In the genomic region with DNA sequence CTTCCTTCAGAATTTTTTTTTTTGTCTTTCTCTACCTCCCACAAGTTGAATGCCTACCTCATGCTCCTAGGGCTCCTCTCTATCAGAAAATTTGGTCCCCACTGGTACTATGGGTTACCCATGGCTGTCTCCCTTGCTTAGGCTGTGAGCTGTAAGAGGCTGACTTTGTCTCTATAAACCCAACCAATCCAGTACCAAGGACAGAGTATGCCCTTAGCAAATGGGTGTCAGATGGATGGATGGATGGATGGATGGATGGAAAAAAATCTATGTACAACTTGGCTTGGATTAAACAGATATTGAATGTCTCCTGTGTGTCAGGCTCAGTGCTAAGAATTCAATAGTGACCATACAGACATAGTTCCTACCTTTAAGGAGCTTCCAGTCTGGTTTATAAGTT, we compare ENCODE assay signal across 1 cellular context.
TF ChIP-seq lines count a peak whose summit lies in the region.

No MANE protein-coding gene starts in this region.

TF ChIP-seq in SK-N-SH treated with all-trans-retinoic acid at 6 μM for 48 hours, 23 proteins besides CTCF, POLR2A, EP300 and RAD21 (continued from another document):
- TF ChIP-seq, protein P1, sequence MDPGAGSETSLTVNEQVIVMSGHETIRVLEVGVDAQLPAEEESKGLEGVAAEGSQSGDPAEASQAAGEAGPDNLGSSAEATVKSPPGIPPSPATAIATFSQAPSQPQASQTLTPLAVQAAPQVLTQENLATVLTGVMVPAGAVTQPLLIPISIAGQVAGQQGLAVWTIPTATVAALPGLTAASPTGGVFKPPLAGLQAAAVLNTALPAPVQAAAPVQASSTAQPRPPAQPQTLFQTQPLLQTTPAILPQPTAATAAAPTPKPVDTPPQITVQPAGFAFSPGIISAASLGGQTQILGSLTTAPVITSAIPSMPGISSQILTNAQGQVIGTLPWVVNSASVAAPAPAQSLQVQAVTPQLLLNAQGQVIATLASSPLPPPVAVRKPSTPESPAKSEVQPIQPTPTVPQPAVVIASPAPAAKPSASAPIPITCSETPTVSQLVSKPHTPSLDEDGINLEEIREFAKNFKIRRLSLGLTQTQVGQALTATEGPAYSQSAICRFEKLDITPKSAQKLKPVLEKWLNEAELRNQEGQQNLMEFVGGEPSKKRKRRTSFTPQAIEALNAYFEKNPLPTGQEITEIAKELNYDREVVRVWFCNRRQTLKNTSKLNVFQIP (CRISPR knock-in tag; IDR thresholded peaks at IDR 0.05; ENCODE audit: borderline replicate concordance, low read depth): no peak
- TF ChIP-seq CREB5 (CRISPR knock-in tag; IDR thresholded peaks at IDR 0.05; ENCODE audit: low read depth) (no peak), ESRRG (CRISPR knock-in tag; IDR thresholded peaks at IDR 0.05) (no peak)
